In genomic region chr6:31476515-31477139, GRCh38 we compare ENCODE assay signal across 1 cellular context.
TF ChIP-seq lines count a peak whose summit lies in the region.

No MANE protein-coding gene starts in this region.

TF ChIP-seq in H1, 55 proteins besides CTCF, POLR2A, EP300 and RAD21:
- TF ChIP-seq MAFK (IDR thresholded peaks at IDR 0.05; ENCODE audit: low read depth, low read length) = no peak
- no peak for TF ChIP-seq JUN (IDR thresholded peaks at IDR 0.05; ENCODE audit: low read depth, low read length)
- no peak for TF ChIP-seq PHF8 (conservative IDR thresholded peaks at IDR 0.05; ENCODE audit: low read depth, low read length)
- TF ChIP-seq KDM5A (IDR thresholded peaks at IDR 0.05; ENCODE audit: low read length) = no peak
- no peak for TF ChIP-seq SP4 (IDR thresholded peaks at IDR 0.05; ENCODE audit: low read length)
- no peak for TF ChIP-seq TAF1 (IDR thresholded peaks at IDR 0.05; ENCODE audit: low read depth, low read length)
- TF ChIP-seq CHD2 (IDR thresholded peaks at IDR 0.05; ENCODE audit: low read length) = no peak
- no peak for TF ChIP-seq GABPA (IDR thresholded peaks at IDR 0.05; ENCODE audit: borderline replicate concordance, insufficient read depth, low read length)
- TF ChIP-seq EGR1 (IDR thresholded peaks at IDR 0.05; ENCODE audit: borderline replicate concordance, low read depth, low read length) = no peak
- no peak for TF ChIP-seq POLR2AphosphoS5 (IDR thresholded peaks at IDR 0.05; ENCODE audit: low read depth, low read length)
- TF ChIP-seq SIRT6 (IDR thresholded peaks at IDR 0.05; ENCODE audit: low read length) = no peak
- no peak for TF ChIP-seq HDAC6 (IDR thresholded peaks at IDR 0.05; ENCODE audit: low read depth, low read length)
- no peak for TF ChIP-seq KDM1A (IDR thresholded peaks at IDR 0.05; ENCODE audit: borderline replicate concordance, low read length)
- TF ChIP-seq KDM4A (IDR thresholded peaks at IDR 0.05; ENCODE audit: low read depth, low read length, severe bottlenecking) = no peak
- TF ChIP-seq ZNF274 (IDR thresholded peaks at IDR 0.05; ENCODE audit: borderline replicate concordance, extremely low read depth, low read length) = no peak
- no peak for TF ChIP-seq RXRA (IDR thresholded peaks at IDR 0.05; ENCODE audit: insufficient read depth, low read depth, low read length)
- no peak for TF ChIP-seq MAX (IDR thresholded peaks at IDR 0.05)
- no peak for TF ChIP-seq NRF1 (IDR thresholded peaks at IDR 0.05; ENCODE audit: low read depth, low read length)
- TF ChIP-seq SIX5 (IDR thresholded peaks at IDR 0.05; ENCODE audit: low read depth, low read length) = no peak
- no peak for TF ChIP-seq ATF2 (IDR thresholded peaks at IDR 0.05; ENCODE audit: low read length)
